ENCODE assay signal across 1 cellular context in the genomic region with DNA sequence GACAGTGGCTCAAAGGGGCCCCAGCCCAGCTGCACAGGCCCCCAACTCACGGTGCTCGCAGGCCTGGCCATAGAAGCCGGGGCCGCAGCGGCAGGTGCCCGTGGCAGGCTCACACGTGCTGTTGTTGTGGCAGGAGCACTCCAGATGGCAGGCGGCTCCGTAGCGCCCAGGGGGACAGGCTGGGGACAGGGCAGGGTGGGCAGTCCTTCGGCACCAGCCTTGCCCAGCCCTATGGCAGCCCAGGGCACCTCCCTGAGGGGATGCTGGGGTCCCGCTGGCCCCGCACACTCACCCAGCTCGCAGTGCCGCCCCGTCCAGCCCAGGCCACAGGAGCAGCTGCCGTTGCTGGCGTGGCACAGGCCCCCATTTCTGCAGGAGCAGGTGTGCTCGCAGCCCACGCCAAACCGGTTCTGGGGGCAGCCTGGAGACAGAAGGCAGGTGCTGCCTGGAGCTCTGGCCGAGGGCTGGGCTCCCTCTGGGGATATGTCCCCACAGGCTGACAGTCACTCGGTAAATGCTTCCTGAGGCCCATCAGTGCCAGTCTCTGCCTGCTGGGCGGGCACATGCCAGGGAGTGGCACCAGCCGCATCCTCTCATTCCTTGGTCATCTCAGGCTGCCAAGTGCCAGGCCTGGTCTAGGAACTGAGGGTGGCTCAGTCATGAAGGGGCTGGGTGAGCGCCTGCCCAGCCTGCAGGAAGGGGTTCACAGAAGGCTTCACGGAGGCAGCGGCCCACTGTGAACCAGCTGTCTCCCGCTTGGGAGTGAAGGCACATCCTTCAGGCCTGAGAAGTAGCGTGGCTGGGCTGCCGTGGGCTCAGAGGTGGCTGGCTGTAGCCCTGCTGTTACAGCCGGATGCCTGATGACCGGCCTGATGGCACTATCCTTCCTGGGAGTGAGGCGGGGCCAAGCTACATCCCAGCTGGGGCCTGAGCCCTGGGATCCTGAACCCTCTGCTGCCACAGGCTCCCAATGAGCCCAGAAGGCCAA.
TF ChIP-seq lines count a peak whose summit lies in the region.

No MANE protein-coding gene starts in this region.

TF ChIP-seq in K562, 482 proteins besides CTCF, POLR2A, EP300 and RAD21:
- TF ChIP-seq TAF7 (tag; IDR thresholded peaks at IDR 0.05) (no peak), ZNF224 (CRISPR knock-in tag; IDR thresholded peaks at IDR 0.05) (no peak), POLR2G (IDR thresholded peaks at IDR 0.05; ENCODE audit: low read depth, low read length) (0 out of 2 replicates have a peak, but pooled peaks have one; percentile 19), NONO (IDR thresholded peaks at IDR 0.05; ENCODE audit: low read depth in 2 of 2, low read length in 1 of 2) (no peak), ZFP36 (IDR thresholded peaks at IDR 0.05; ENCODE audit: low read depth, low read length, partially characterized antibody) (peak; percentile 14), ZNF143 (CRISPR knock-in tag; IDR thresholded peaks at IDR 0.05) (no peak), CBFA2T3 (IDR thresholded peaks at IDR 0.05) (no peak), ZFP1 (CRISPR knock-in tag; IDR thresholded peaks at IDR 0.05) (no peak), SNAPC5 (CRISPR knock-in tag; IDR thresholded peaks at IDR 0.05) (no peak), HNRNPL (IDR thresholded peaks at IDR 0.05; ENCODE audit: low read depth, low read length) (0 out of 2 replicates have a peak, but pooled peaks have one; percentile 46), FOXK1 (CRISPR knock-in tag; IDR thresholded peaks at IDR 0.05; ENCODE audit: borderline replicate concordance) (no peak), SUPT5H (IDR thresholded peaks at IDR 0.05) (no peak)
- TF ChIP-seq, protein P1, sequence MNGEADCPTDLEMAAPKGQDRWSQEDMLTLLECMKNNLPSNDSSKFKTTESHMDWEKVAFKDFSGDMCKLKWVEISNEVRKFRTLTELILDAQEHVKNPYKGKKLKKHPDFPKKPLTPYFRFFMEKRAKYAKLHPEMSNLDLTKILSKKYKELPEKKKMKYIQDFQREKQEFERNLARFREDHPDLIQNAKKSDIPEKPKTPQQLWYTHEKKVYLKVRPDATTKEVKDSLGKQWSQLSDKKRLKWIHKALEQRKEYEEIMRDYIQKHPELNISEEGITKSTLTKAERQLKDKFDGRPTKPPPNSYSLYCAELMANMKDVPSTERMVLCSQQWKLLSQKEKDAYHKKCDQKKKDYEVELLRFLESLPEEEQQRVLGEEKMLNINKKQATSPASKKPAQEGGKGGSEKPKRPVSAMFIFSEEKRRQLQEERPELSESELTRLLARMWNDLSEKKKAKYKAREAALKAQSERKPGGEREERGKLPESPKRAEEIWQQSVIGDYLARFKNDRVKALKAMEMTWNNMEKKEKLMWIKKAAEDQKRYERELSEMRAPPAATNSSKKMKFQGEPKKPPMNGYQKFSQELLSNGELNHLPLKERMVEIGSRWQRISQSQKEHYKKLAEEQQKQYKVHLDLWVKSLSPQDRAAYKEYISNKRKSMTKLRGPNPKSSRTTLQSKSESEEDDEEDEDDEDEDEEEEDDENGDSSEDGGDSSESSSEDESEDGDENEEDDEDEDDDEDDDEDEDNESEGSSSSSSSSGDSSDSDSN (IDR thresholded peaks at IDR 0.05; ENCODE audit: borderline replicate concordance in 1 of 2, low read depth in 2 of 2, low read length in 2 of 2) = peak; percentile 78 to 93; a peak in 3 of 4 replicates
- TF ChIP-seq, protein P2, sequence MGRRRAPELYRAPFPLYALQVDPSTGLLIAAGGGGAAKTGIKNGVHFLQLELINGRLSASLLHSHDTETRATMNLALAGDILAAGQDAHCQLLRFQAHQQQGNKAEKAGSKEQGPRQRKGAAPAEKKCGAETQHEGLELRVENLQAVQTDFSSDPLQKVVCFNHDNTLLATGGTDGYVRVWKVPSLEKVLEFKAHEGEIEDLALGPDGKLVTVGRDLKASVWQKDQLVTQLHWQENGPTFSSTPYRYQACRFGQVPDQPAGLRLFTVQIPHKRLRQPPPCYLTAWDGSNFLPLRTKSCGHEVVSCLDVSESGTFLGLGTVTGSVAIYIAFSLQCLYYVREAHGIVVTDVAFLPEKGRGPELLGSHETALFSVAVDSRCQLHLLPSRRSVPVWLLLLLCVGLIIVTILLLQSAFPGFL (CRISPR knock-in tag; IDR thresholded peaks at IDR 0.05) = no peak
